Comparison of ENCODE assay signal across 2 cellular contexts in the genomic region with DNA sequence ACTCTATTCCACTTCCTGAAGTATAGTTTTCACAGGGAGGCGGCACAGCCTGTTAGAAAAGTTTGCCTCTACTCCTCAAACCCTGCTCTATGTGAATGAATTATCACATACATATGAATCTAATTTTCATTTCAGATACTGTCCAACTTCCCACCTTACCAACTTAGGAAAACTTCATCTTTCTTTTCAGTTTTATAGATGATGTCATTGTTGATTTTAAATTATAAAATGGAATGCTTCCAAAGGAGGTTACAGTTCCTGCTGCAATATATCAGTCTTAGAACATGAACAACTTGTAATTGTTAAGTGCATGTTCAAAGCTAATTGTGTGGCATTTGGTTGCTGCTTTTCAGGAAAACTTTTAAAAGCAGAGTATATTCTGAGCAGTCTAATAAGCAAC.
TF ChIP-seq lines count a peak whose summit lies in the region.

No MANE protein-coding gene starts in this region.

TF ChIP-seq in HepG2, 621 proteins besides CTCF, POLR2A, EP300 and RAD21:
- TF ChIP-seq ATF7 (IDR thresholded peaks at IDR 0.05) (peak; percentile 79), ATF7 (CRISPR knock-in tag; IDR thresholded peaks at IDR 0.05) (no peak)
- TF ChIP-seq, protein P1, sequence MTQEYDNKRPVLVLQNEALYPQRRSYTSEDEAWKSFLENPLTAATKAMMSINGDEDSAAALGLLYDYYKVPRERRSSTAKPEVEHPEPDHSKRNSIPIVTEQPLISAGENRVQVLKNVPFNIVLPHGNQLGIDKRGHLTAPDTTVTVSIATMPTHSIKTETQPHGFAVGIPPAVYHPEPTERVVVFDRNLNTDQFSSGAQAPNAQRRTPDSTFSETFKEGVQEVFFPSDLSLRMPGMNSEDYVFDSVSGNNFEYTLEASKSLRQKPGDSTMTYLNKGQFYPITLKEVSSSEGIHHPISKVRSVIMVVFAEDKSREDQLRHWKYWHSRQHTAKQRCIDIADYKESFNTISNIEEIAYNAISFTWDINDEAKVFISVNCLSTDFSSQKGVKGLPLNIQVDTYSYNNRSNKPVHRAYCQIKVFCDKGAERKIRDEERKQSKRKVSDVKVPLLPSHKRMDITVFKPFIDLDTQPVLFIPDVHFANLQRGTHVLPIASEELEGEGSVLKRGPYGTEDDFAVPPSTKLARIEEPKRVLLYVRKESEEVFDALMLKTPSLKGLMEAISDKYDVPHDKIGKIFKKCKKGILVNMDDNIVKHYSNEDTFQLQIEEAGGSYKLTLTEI (CRISPR knock-in tag; conservative IDR thresholded peaks at IDR 0.05): no peak

TF ChIP-seq in GM12878, 131 proteins besides CTCF, POLR2A, EP300 and RAD21:
- no peak for TF ChIP-seq NFIC (IDR thresholded peaks at IDR 0.05; ENCODE audit: low read depth, low read length)
- no peak for TF ChIP-seq ZBTB11 (CRISPR knock-in tag; IDR thresholded peaks at IDR 0.05)
- no peak for TF ChIP-seq ZNF687 (IDR thresholded peaks at IDR 0.05)
- no peak for TF ChIP-seq MLLT1 (IDR thresholded peaks at IDR 0.05)
- no peak for TF ChIP-seq CREM (IDR thresholded peaks at IDR 0.05; ENCODE audit: low read depth)
- 0 out of 2 replicates have a peak, but pooled peaks have one; percentile 24 for TF ChIP-seq ATF7 (IDR thresholded peaks at IDR 0.05; ENCODE audit: low read depth)
- TF ChIP-seq EGR1 (IDR thresholded peaks at IDR 0.05; ENCODE audit: borderline replicate concordance in 1 of 2, low read depth in 2 of 2, low read length in 2 of 2): no peak
